In genomic region chr1:113422315-113423068, GRCh38 we compare ENCODE assay signal across 22 cellular contexts.
"Had no signal": no experiment of that assay in that cellular context is flagged by ENCODE, and none has a peak within 500 bp of the region (broad histone marks: within the 10 kb centered on the region; RNA-seq: fewer than 3 reads in every experiment).

No MANE protein-coding gene starts in this region.

- H3K36me3 ChIP-seq: colonic mucosa, left ventricle myocardium inferior, lower lobe of right lung, neutrophil, pancreas, right lobe of liver, suprapubic skin, transverse colon had no signal

- H3K4me3 ChIP-seq: colonic mucosa, left ventricle myocardium inferior, lower lobe of right lung, pancreas, right lobe of liver, suprapubic skin, transverse colon had no signal

- H3K27me3 ChIP-seq: colonic mucosa, neutrophil, pancreas, right lobe of liver, suprapubic skin, transverse colon had no signal

- DNase-seq: colonic mucosa; effector memory CD8-positive, alpha-beta T cell; head of caudate nucleus; left ventricle myocardium inferior; lower lobe of right lung; natural killer cell; retina; small intestine; stimulated activated CD4-positive, alpha-beta T cell treated with anti-CD3 and anti-CD28 coated beads, Interleukin-12 subunit alpha, Interleukin-12 subunit beta, amount 100 ng/mL, for 4 hours; stimulated activated CD4-positive, alpha-beta T cell treated with anti-CD3 and anti-CD28 coated beads, Interleukin-1b, Interleukin-23, amount 100 ng/mL, for 48 hours; stimulated activated CD4-positive, alpha-beta T cell treated with anti-CD3 and anti-CD28 coated beads, Interleukin-4, amount 100 ng/mL, for 1 hour; stimulated activated CD8-positive, alpha-beta memory T cell treated with anti-CD3 and anti-CD28 coated beads, Interleukin-4, amount 100 ng/mL, for 48 hours; stimulated activated naive CD4-positive, alpha-beta T cell; stimulated activated naive CD8-positive, alpha-beta T cell treated with anti-CD3 and anti-CD28 coated beads, Interleukin-15, amount 100 ng/mL, for 72 hours; transverse colon had no signal

- ATAC-seq: effector memory CD8-positive, alpha-beta T cell; lower lobe of right lung; natural killer cell; stimulated activated naive CD8-positive, alpha-beta T cell treated with anti-CD3 and anti-CD28 coated beads, Interleukin-15, amount 100 ng/mL, for 72 hours had no signal

- H3K9me3 ChIP-seq: colonic mucosa, lower lobe of right lung, neutrophil, pancreas, right lobe of liver, suprapubic skin, transverse colon had no signal

- FAIRE-seq: endometrium, frontal cortex, keratinocyte, pancreas, small intestine had no signal

- H3K27ac ChIP-seq: colonic mucosa, left ventricle myocardium inferior, lower lobe of right lung, neutrophil, pancreas, right lobe of liver, suprapubic skin, transverse colon had no signal

- H3K4me1 ChIP-seq: colonic mucosa, lower lobe of right lung, right lobe of liver, suprapubic skin had no signal
